ENCODE assay signal across 8 cellular contexts in genomic region chr12:32534698-32535097, GRCh38.
A peak's percentile ranks its signal among the peaks of the same experiment; 100 is the strongest.
DNase-seq lines count a peak whose midpoint lies in the region; ATAC-seq and TF ChIP-seq lines count a peak whose summit lies in the region.

No MANE protein-coding gene starts in this region.

- TF ChIP-seq CTCF in mesothelial cell of epicardium (IDR thresholded peaks at IDR 0.05; ENCODE audit: unreplicated experiment) (no peak), thoracic aorta (IDR thresholded peaks at IDR 0.05) (no peak)

- H3K9me3 ChIP-seq in MG63 = no peaks in the 10 kb centered on the region
- H3K9me3 ChIP-seq in thoracic aorta = no peaks in the 10 kb centered on the region
- no peaks in the 10 kb centered on the region for H3K9me3 ChIP-seq in CD8-positive, alpha-beta memory T cell (ENCODE audit: low read length)

- H3K27ac ChIP-seq in caudate nucleus (ENCODE audit: low read depth, low read length) (peak overlapping the region; percentile 4), thoracic aorta (peak overlapping the region; percentile 78 to 88)
- H3K27ac ChIP-seq in CD8-positive, alpha-beta memory T cell (ENCODE audit: low read depth, low read length) = no peak overlapping the region

- H3K4me3 ChIP-seq in MG63 (peak overlapping the region; percentile 49), thoracic aorta (peak overlapping the region; percentile 78)
- H3K4me3 ChIP-seq in CD8-positive, alpha-beta memory T cell (ENCODE audit: low read length) = no peak overlapping the region

- H3K27ac Mint-ChIP-seq in mesothelial cell of epicardium = peak overlapping the region; percentile 85
- H3K27ac Mint-ChIP-seq in activated T-helper 2 cell treated with anti-CD3 and anti-CD28 coated beads, Interferon-gamma antibody, Interleukin-2, Interleukin-4, amounts not matched to agents 10 μg/mL and 5 μg/mL and 100 μg/mL, durations not matched to agents 14 hours and 24 hours and 36 hours = no peak overlapping the region
- peak overlapping the region in 1 of 8 donors; percentile 18 for H3K27ac Mint-ChIP-seq in CD8-positive, alpha-beta memory T cell

- CTCF ChIA-PET in CD8-positive, alpha-beta memory T cell (lab: Charles Lee) = no interaction called here

- POLR2A ChIA-PET in CD8-positive, alpha-beta memory T cell (lab: Charles Lee) = no interaction called here

- intact Hi-C loops in activated T-helper 2 cell treated with anti-CD3 and anti-CD28 coated beads, Interferon-gamma antibody, Interleukin-2, Interleukin-4, amounts not matched to agents 10 μg/mL and 5 μg/mL and 100 μg/mL, durations not matched to agents 14 hours and 24 hours and 36 hours (cut with micrococcal nuclease) = no loop called here

- DNase-seq in MG63 = no peak
- DNase-seq in caudate nucleus (lab: John Stamatoyannopoulos, UW) = no peak
- DNase-seq in mesothelial cell of epicardium (ENCODE audit: low spot score in 2 of 2, unreplicated experiment in 2 of 2) = no peak
- DNase-seq in thoracic aorta (ENCODE audit: low spot score) = no peak
- DNase-seq in activated T-helper 2 cell treated with anti-CD3 and anti-CD28 coated beads, Interferon-gamma antibody, Interleukin-2, Interleukin-4, amounts not matched to agents 10 μg/mL and 5 μg/mL and 100 μg/mL, durations not matched to agents 14 hours and 24 hours and 36 hours (ENCODE audit: low spot score) = no peak
- no peak for DNase-seq in CD8-positive, alpha-beta memory T cell
- no peak for DNase-seq in HPDE6-E6E7 (ENCODE audit: extremely low spot score)

- H3K4me3 Mint-ChIP-seq in mesothelial cell of epicardium = no peak overlapping the region
- no peak overlapping the region for H3K4me3 Mint-ChIP-seq in activated T-helper 2 cell treated with anti-CD3 and anti-CD28 coated beads, Interferon-gamma antibody, Interleukin-2, Interleukin-4, amounts not matched to agents 10 μg/mL and 5 μg/mL and 100 μg/mL, durations not matched to agents 14 hours and 24 hours and 36 hours (ENCODE audit: low read depth)
- peak overlapping the region in 2 of 7 donors; percentile 26 to 71 for H3K4me3 Mint-ChIP-seq in CD8-positive, alpha-beta memory T cell

- no peaks in the 10 kb centered on the region for H3K27me3 ChIP-seq in MG63
- H3K27me3 ChIP-seq in thoracic aorta (replicated peaks; ENCODE audit: insufficient read depth) = no peaks in the 10 kb centered on the region
- H3K27me3 ChIP-seq in CD8-positive, alpha-beta memory T cell (ENCODE audit: insufficient read depth, low read length, poor library complexity, severe bottlenecking) = no peaks in the 10 kb centered on the region

- H3K4me1 ChIP-seq in thoracic aorta (ENCODE audit: control insufficient read depth in 1 of 2, low read depth in 2 of 2) = peaks cover 30 to 46% of the 10 kb centered on the region in 2 donors
- no peaks in the 10 kb centered on the region for H3K4me1 ChIP-seq in CD8-positive, alpha-beta memory T cell (ENCODE audit: insufficient read depth, low read length)

- H3K36me3 ChIP-seq in MG63 (no peaks in the 10 kb centered on the region), thoracic aorta (no peaks in the 10 kb centered on the region)
- H3K36me3 ChIP-seq in CD8-positive, alpha-beta memory T cell (ENCODE audit: insufficient read depth, low read length) = no peaks in the 10 kb centered on the region

- no peaks in the 10 kb centered on the region for H3K9me3 Mint-ChIP-seq in mesothelial cell of epicardium
- no peaks in the 10 kb centered on the region for H3K9me3 Mint-ChIP-seq in activated T-helper 2 cell treated with anti-CD3 and anti-CD28 coated beads, Interferon-gamma antibody, Interleukin-2, Interleukin-4, amounts not matched to agents 10 μg/mL and 5 μg/mL and 100 μg/mL, durations not matched to agents 14 hours and 24 hours and 36 hours
- no peaks in the 10 kb centered on the region for H3K9me3 Mint-ChIP-seq in CD8-positive, alpha-beta memory T cell

- no peaks in the 10 kb centered on the region for H3K36me3 Mint-ChIP-seq in mesothelial cell of epicardium
- H3K36me3 Mint-ChIP-seq in activated T-helper 2 cell treated with anti-CD3 and anti-CD28 coated beads, Interferon-gamma antibody, Interleukin-2, Interleukin-4, amounts not matched to agents 10 μg/mL and 5 μg/mL and 100 μg/mL, durations not matched to agents 14 hours and 24 hours and 36 hours (ENCODE audit: low read depth) = no peaks in the 10 kb centered on the region
- H3K36me3 Mint-ChIP-seq in CD8-positive, alpha-beta memory T cell = no peaks in the 10 kb centered on the region

- no peaks in the 10 kb centered on the region for H3K27me3 Mint-ChIP-seq in mesothelial cell of epicardium (ENCODE audit: low read depth)
- H3K27me3 Mint-ChIP-seq in activated T-helper 2 cell treated with anti-CD3 and anti-CD28 coated beads, Interferon-gamma antibody, Interleukin-2, Interleukin-4, amounts not matched to agents 10 μg/mL and 5 μg/mL and 100 μg/mL, durations not matched to agents 14 hours and 24 hours and 36 hours (ENCODE audit: low read depth) = peaks cover 39% of the 10 kb centered on the region
- peaks cover 8 to 14% of the 10 kb centered on the region in 2 donors for H3K27me3 Mint-ChIP-seq in CD8-positive, alpha-beta memory T cell

- ATAC-seq in thoracic aorta (ENCODE audit: insufficient number of reproducible peaks, low FRiP score, low read depth) = no peak
- ATAC-seq in GM19452 (IDR thresholded peaks at IDR 0.05; ENCODE audit: unreplicated experiment) = no peak

- peaks cover 42% of the 10 kb centered on the region for H3K4me1 Mint-ChIP-seq in mesothelial cell of epicardium
- H3K4me1 Mint-ChIP-seq in activated T-helper 2 cell treated with anti-CD3 and anti-CD28 coated beads, Interferon-gamma antibody, Interleukin-2, Interleukin-4, amounts not matched to agents 10 μg/mL and 5 μg/mL and 100 μg/mL, durations not matched to agents 14 hours and 24 hours and 36 hours (ENCODE audit: low read depth) = peaks cover 14% of the 10 kb centered on the region
- peaks cover 0 to 11% (median 6%) of the 10 kb centered on the region in 3 donors for H3K4me1 Mint-ChIP-seq in CD8-positive, alpha-beta memory T cell
